12 cellular contexts compared by ENCODE assay signal in genomic region chr5:68745459-68745858, GRCh38.
DNase-seq lines count a peak whose midpoint lies in the region; ATAC-seq and TF ChIP-seq lines count a peak whose summit lies in the region.
"Had no signal": no experiment of that assay in that cellular context is flagged by ENCODE, and none has a peak within 500 bp of the region (broad histone marks: within the 10 kb centered on the region; RNA-seq: fewer than 3 reads in every experiment).

No MANE protein-coding gene starts in this region.

- no peaks in the 10 kb centered on the region for H3K9me3 ChIP-seq in upper lobe of left lung
- H3K9me3 ChIP-seq: BLaER1 treated with 17β-estradiol and CSF1 and Interleukin-3, amounts not matched to agents 10 nM and 100 nM had no signal

- TF ChIP-seq POLR2A in upper lobe of left lung (IDR thresholded peaks at IDR 0.05): no peak

- peaks cover 3% of the 10 kb centered on the region for H3K4me1 Mint-ChIP-seq in activated naive CD4-positive, alpha-beta T cell treated with anti-CD3 and anti-CD28 coated beads for 36 hours (ENCODE audit: low read depth)

- DNase-seq in activated naive CD4-positive, alpha-beta T cell treated with anti-CD3 and anti-CD28 coated beads for 36 hours: peak; percentile 27
- DNase-seq in activated naive CD4-positive, alpha-beta T cell treated with Interleukin-2 at 50 U/mL for 16 hours: no peak
- DNase-seq in NCI-H69 (lab: John Stamatoyannopoulos, UW) (peak; percentile 46), fibroblast of the conjunctiva (ENCODE audit: low read depth) (peak; percentile 46), superior temporal gyrus (ENCODE audit: extremely low spot score) (peak; percentile 76), upper lobe of left lung (no peak), foreskin melanocyte (no peak)
- DNase-seq: effector memory CD8-positive, alpha-beta T cell; mesendoderm; SW 1271 had no signal

- no peaks in the 10 kb centered on the region for H3K9me3 Mint-ChIP-seq in activated naive CD4-positive, alpha-beta T cell treated with anti-CD3 and anti-CD28 coated beads for 36 hours
- H3K9me3 Mint-ChIP-seq: effector memory CD8-positive, alpha-beta T cell had no signal

- no peaks in the 10 kb centered on the region for H3K27me3 ChIP-seq in upper lobe of left lung

- TF ChIP-seq CTCF in upper lobe of left lung (IDR thresholded peaks at IDR 0.05): no peak

- CTCF ChIA-PET in activated naive CD4-positive, alpha-beta T cell treated with anti-CD3 and anti-CD28 coated beads for 36 hours (lab: Charles Lee): no interaction called here

- ATAC-seq in HG03520 (IDR thresholded peaks at IDR 0.05; ENCODE audit: unreplicated experiment) (no peak), upper lobe of left lung (ENCODE audit: low FRiP score in 2 of 2) (no peak)
- ATAC-seq: effector memory CD8-positive, alpha-beta T cell had no signal

- H3K4me3 Mint-ChIP-seq in activated naive CD4-positive, alpha-beta T cell treated with anti-CD3 and anti-CD28 coated beads for 36 hours: no peak overlapping the region
- H3K4me3 Mint-ChIP-seq: effector memory CD8-positive, alpha-beta T cell had no signal

- no peak overlapping the region for H3K27ac Mint-ChIP-seq in activated naive CD4-positive, alpha-beta T cell treated with anti-CD3 and anti-CD28 coated beads for 36 hours
- H3K27ac Mint-ChIP-seq: effector memory CD8-positive, alpha-beta T cell had no signal

- H3K4me1 ChIP-seq in upper lobe of left lung: no peaks in the 10 kb centered on the region

- no peak overlapping the region for H3K4me3 ChIP-seq in upper lobe of left lung
- H3K4me3 ChIP-seq: BLaER1 treated with 17β-estradiol and CSF1 and Interleukin-3, amounts not matched to agents 10 nM and 100 nM had no signal

- TF ChIP-seq EP300 in upper lobe of left lung (IDR thresholded peaks at IDR 0.05): no peak

- no peak overlapping the region for H3K27ac ChIP-seq in upper lobe of left lung
- H3K27ac ChIP-seq: BLaER1 treated with 17β-estradiol and CSF1 and Interleukin-3, amounts not matched to agents 10 nM and 100 nM had no signal

- H3K36me3 ChIP-seq in upper lobe of left lung: no peaks in the 10 kb centered on the region
- H3K36me3 ChIP-seq: BLaER1 treated with 17β-estradiol and CSF1 and Interleukin-3, amounts not matched to agents 10 nM and 100 nM had no signal

- H3K27me3 Mint-ChIP-seq in activated naive CD4-positive, alpha-beta T cell treated with anti-CD3 and anti-CD28 coated beads for 36 hours (ENCODE audit: low read depth): no peaks in the 10 kb centered on the region

- intact Hi-C loops in activated naive CD4-positive, alpha-beta T cell treated with anti-CD3 and anti-CD28 coated beads for 36 hours (cut with micrococcal nuclease): loop anchor here (1.0 to 10.0 kb wide), 3 partner anchors 281 to 1498 kb away; no protein-coding TSS in a partner anchor

- H3K36me3 Mint-ChIP-seq in activated naive CD4-positive, alpha-beta T cell treated with anti-CD3 and anti-CD28 coated beads for 36 hours (ENCODE audit: low read depth): no peaks in the 10 kb centered on the region

Comparison
In these comparisons a context has a peak if more than half of its experiments do, and no peak if none do; other contexts are left out.
1. DNase-seq: peak in activated naive CD4-positive, alpha-beta T cell treated with anti-CD3 and anti-CD28 coated beads for 36 hours (single experiment), NCI-H69 (single experiment), fibroblast of the conjunctiva (single experiment) and superior temporal gyrus (single experiment); none in activated naive CD4-positive, alpha-beta T cell treated with Interleukin-2 at 50 U/mL for 16 hours (single experiment), upper lobe of left lung (0 of 2) and foreskin melanocyte (single experiment).